ENCODE assay signal across 11 cellular contexts in the genomic region with DNA sequence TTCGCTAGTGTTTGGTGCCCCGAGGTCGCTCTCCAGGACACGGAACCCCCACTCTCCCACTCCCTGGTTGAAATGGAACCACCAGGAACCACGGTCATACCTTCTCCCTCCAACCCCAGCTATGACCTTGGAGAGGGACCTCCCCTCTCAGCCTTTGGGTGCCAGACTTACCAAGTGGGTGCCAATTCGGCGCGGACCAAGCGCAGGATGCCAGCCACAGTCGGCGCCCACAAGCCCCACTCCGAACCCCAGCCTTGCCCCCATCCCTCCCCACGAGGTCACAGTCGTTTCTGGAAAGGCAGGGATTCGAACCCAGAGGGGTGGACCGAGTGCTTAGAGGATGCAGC. TPM values are rescaled to one million over a fixed set of nuclear protein-coding genes. Genes with fewer than 3 reads are reported as not detected.
DNase-seq lines count a peak whose midpoint lies in the region; ATAC-seq, FAIRE-seq and TF ChIP-seq lines count a peak whose summit lies in the region.
"Had no signal": no experiment of that assay in that cellular context is flagged by ENCODE, and none has a peak within 500 bp of the region (broad histone marks: within the 10 kb centered on the region; RNA-seq: fewer than 3 reads in every experiment).

No MANE protein-coding gene starts in this region.

- H3K27ac ChIP-seq in heart right ventricle (peak overlapping the region; percentile 50 to 84 (median 71)), GM12878 (ENCODE audit: control insufficient read depth, insufficient read depth) (no peak overlapping the region), mesendoderm (ENCODE audit: low read depth, low read length) (no peak overlapping the region), transverse colon (peak overlapping the region in 3 of 4 donors; percentile 11 to 62 (median 12))

- H3K23ac ChIP-seq in mesendoderm (ENCODE audit: low read length) = no peak overlapping the region

- H3K79me1 ChIP-seq in mesendoderm (ENCODE audit: low read length) = no peaks in the 10 kb centered on the region

- in situ Hi-C loops in GM12878 (cut with MboI) = no loop called here
- in situ Hi-C loops in transverse colon (cut with MboI; ENCODE audit: low pct_ligation_motif_present in 1 of 4, low pct_unique_long_range_greater_than_20kb in 1 of 4, low sequenced_read_pairs in 3 of 4) = no loop called here

- H2AFZ ChIP-seq in GM12878 (ENCODE audit: control insufficient read depth, low read depth, low read length) = no peak overlapping the region

- no peak overlapping the region for H2AK5ac ChIP-seq in mesendoderm (ENCODE audit: low read length)

- no peak overlapping the region for H3K4ac ChIP-seq in mesendoderm (ENCODE audit: low read depth, low read length)

- no peaks in the 10 kb centered on the region for H3K36me3 ChIP-seq in heart right ventricle
- H3K36me3 ChIP-seq in GM12878 (ENCODE audit: control insufficient read depth in 2 of 2, insufficient read depth in 2 of 2, low read length in 1 of 2) = no peaks in the 10 kb centered on the region
- no peaks in the 10 kb centered on the region for H3K36me3 ChIP-seq in mesendoderm (ENCODE audit: control insufficient read depth, insufficient read depth, low read length)
- H3K36me3 ChIP-seq in transverse colon = no peaks in the 10 kb centered on the region

- no peak overlapping the region for H2BK15ac ChIP-seq in mesendoderm (replicated peaks; ENCODE audit: low read depth)

- H3K27me3 ChIP-seq in heart right ventricle (peaks cover 9 to 74% (median 64%) of the 10 kb centered on the region in 7 donors), GM12878 (replicated peaks in 1 of 2; ENCODE audit: control insufficient read depth in 2 of 2, insufficient read depth in 2 of 2, low read length in 1 of 2) (peaks cover 0 to 3% of the 10 kb centered on the region in 2 experiments; a peak in 2 of 4 replicates), mesendoderm (ENCODE audit: insufficient read depth, low read length, poor library complexity) (peaks cover 6% of the 10 kb centered on the region), transverse colon (peaks cover 80% of the 10 kb centered on the region)

- CTCF ChIA-PET in GM12878 (lab: Yijun Ruan, JAX) = interaction anchor here (0.6 to 2.9 kb wide), 3 partner anchors 54 to 369 kb away, joined by 3 to 21 read pairs (median 17); no protein-coding TSS in a partner anchor

- H3K4me2 ChIP-seq in GM12878 (ENCODE audit: control insufficient read depth, insufficient read depth) = no peak overlapping the region; the same call in 1 of the 2 replicates
- H3K4me2 ChIP-seq in mesendoderm (ENCODE audit: low read length) = no peak overlapping the region

- no TSS peak for BruUV-seq in GM12878 (replicated peaks; lab: Mats Ljungman, UMichigan)

- no peak for TF ChIP-seq POLR2A in GM12878 (IDR thresholded peaks at IDR 0.05; ENCODE audit: low read depth, low read length)
- TF ChIP-seq POLR2A in transverse colon (IDR thresholded peaks at IDR 0.05) = no peak

- H2BK5ac ChIP-seq in mesendoderm (ENCODE audit: low read length) = no peak overlapping the region

- no peak overlapping the region for H2BK120ac ChIP-seq in mesendoderm (ENCODE audit: low read depth, low read length)

- no peaks in the 10 kb centered on the region for H4K20me1 ChIP-seq in GM12878 (ENCODE audit: control insufficient read depth, insufficient read depth)

- TF ChIP-seq EP300 in GM12878 (IDR thresholded peaks at IDR 0.05; ENCODE audit: borderline replicate concordance in 1 of 2, control insufficient read depth in 1 of 2, low read depth in 2 of 2, low read length in 2 of 2) (no peak), transverse colon (IDR thresholded peaks at IDR 0.05; ENCODE audit: low read depth) (no peak)

- RAD21 ChIA-PET in GM12878 (lab: Charles Lee; ENCODE audit: unreplicated experiment) = interaction anchor here (1.1 kb wide), 1 partner anchor 184 kb away, joined by 3 read pairs; no protein-coding TSS in a partner anchor

- H3K4me3 ChIP-seq in heart right ventricle = peak overlapping the region in 8 of 10 donors; percentile 28 to 65 (median 52)
- H3K4me3 ChIP-seq in GM12878 = no peak overlapping the region
- H3K4me3 ChIP-seq in mesendoderm (ENCODE audit: low read length) = no peak overlapping the region
- H3K4me3 ChIP-seq in transverse colon = peak overlapping the region in 1 of 4 donors; percentile 51

- H3K79me2 ChIP-seq in GM12878 (ENCODE audit: control insufficient read depth, insufficient read depth, low read length) (no peaks in the 10 kb centered on the region), mesendoderm (ENCODE audit: control insufficient read depth, insufficient read depth, low read length) (no peaks in the 10 kb centered on the region)

- DNase-seq in heart right ventricle (no peak), left ventricle myocardium superior (no peak), GM12878 (ENCODE audit: low read depth, low spot score) (no peak), mesendoderm (no peak), transverse colon (no peak)
- DNase-seq in stimulated activated CD4-positive, alpha-beta T cell treated with anti-CD3 and anti-CD28 coated beads, Interleukin-2, amount 100 ng/mL, for 48 hours = no peak
- DNase-seq: activated CD4-positive, alpha-beta T cell treated with anti-CD3 and anti-CD28 coated beads, Interleukin-2, amount 50 U/mL, for 1 hour; NCI-H2029; stimulated activated CD4-positive, alpha-beta T cell treated with anti-CD3 and anti-CD28 coated beads, Interleukin-15, amount 100 ng/mL, for 24 hours had no signal

- TF ChIP-seq CTCF in heart right ventricle (IDR thresholded peaks at IDR 0.05) = no peak
- no peak for TF ChIP-seq CTCF in GM12878 (IDR thresholded peaks at IDR 0.05 in 2 of 3, conservative IDR thresholded peaks at IDR 0.05 in 1 of 3; ENCODE audit: control insufficient read depth in 2 of 3, extremely low read depth in 1 of 3, insufficient read depth in 1 of 3, low read depth in 3 of 3, low read length in 3 of 3)
- TF ChIP-seq CTCF in transverse colon (IDR thresholded peaks at IDR 0.05) = no peak

- intact Hi-C loops in heart right ventricle (cut with DNase I) = loop anchor here in 2 of 10 donors (2.0 kb wide), 2 partner anchors 21 to 73 kb away; a partner anchor contains a TSS
- intact Hi-C loops in left ventricle myocardium superior (cut with micrococcal nuclease) = no loop called here
- intact Hi-C loops in GM12878 (cut with micrococcal nuclease; ENCODE audit: unreplicated experiment) = no loop called here
- intact Hi-C loops in transverse colon (cut with DNase I; ENCODE audit: low total_unique reads) = no loop called here

- 15 to 16% methylated on average over 16 of the region's 16 CpGs for WGBS in heart right ventricle, 2 donors
- 36% methylated on average over 16 of the region's 16 CpGs for WGBS in GM12878 (ENCODE audit: insufficient coverage, insufficient replicate concordance, low lambda C conversion rate, missing lambda C conversion rate)
- WGBS in mesendoderm (ENCODE audit: extremely low coverage, insufficient coverage, low lambda C conversion rate) = no CpG with 5 or more reads among the region's 16 CpGs
- whole genome bisulfite sequencing in transverse colon (ENCODE audit: low coverage in 1 of 2), 2 donors = 37% methylated on average over 13 of the region's 16 CpGs; no CpG with 5 or more reads in 1 of the 2 donors

- peak overlapping the region; percentile 75 for H3K56ac ChIP-seq in mesendoderm (ENCODE audit: low read length)

- peaks cover 14 to 41% (median 30%) of the 10 kb centered on the region in 9 donors for H3K4me1 ChIP-seq in heart right ventricle
- peaks cover 19% of the 10 kb centered on the region for H3K4me1 ChIP-seq in GM12878 (ENCODE audit: control insufficient read depth, insufficient read depth, low read length)
- no peaks in the 10 kb centered on the region for H3K4me1 ChIP-seq in mesendoderm (ENCODE audit: control insufficient read depth, low read depth, low read length)
- peaks cover 7 to 30% (median 16%) of the 10 kb centered on the region in 4 donors for H3K4me1 ChIP-seq in transverse colon

- H4K5ac ChIP-seq in mesendoderm (ENCODE audit: low read length) = no peak overlapping the region

- H3K18ac ChIP-seq in mesendoderm (ENCODE audit: low read length) = no peak overlapping the region

- TF ChIP-seq RAD21 in GM12878 (IDR thresholded peaks at IDR 0.05; ENCODE audit: insufficient read depth, low read depth, low read length) = no peak

- no peak overlapping the region for H3K9ac ChIP-seq in GM12878 (ENCODE audit: control insufficient read depth, insufficient read depth, low read length)
- H3K9ac ChIP-seq in mesendoderm (ENCODE audit: low read length) = peak overlapping the region; percentile 18

- SMC1A ChIA-PET in GM12878 (lab: Charles Lee; ENCODE audit: uncharacterized antibody, unreplicated experiment) = interaction anchor here (1.1 to 1.2 kb wide), 2 partner anchors 22 to 218 kb away, joined by 3 to 4 read pairs; a partner anchor contains a TSS

- H3K9me3 ChIP-seq in heart right ventricle (no peaks in the 10 kb centered on the region), GM12878 (replicated peaks; ENCODE audit: control insufficient read depth, insufficient read depth, low read length) (no peaks in the 10 kb centered on the region; the same call in 2 of the 3 replicates), transverse colon (no peaks in the 10 kb centered on the region)

- POLR2A ChIA-PET in GM12878 (lab: Charles Lee) = interaction anchor here (1.2 to 1.4 kb wide), 2 partner anchors 15 to 54 kb away, joined by 3 read pairs; no protein-coding TSS in a partner anchor

- ATAC-seq in heart right ventricle (peak in 1 of 8 donors; percentile 7), left ventricle myocardium superior (no peak), GM12878 (no peak), HG03565 (IDR thresholded peaks at IDR 0.05; ENCODE audit: unreplicated experiment) (no peak), HG03439 (IDR thresholded peaks at IDR 0.05; ENCODE audit: unreplicated experiment) (no peak)

- H4K8ac ChIP-seq in mesendoderm (ENCODE audit: low read depth, low read length) = no peak overlapping the region

- no peak for FAIRE-seq in GM12878 (lab: Jason Lieb, UNC)

RNA-seq across cellular contexts. Expression of a gene that starts 0.9 kb away (rescaled TPM):
- total RNA-seq in heart right ventricle (1 to 10 TPM in 4 of 10 donors, under 1 TPM in 6; 0.30 to 4.2 (median 0.85) TPM), left ventricle myocardium superior (1.2 TPM), GM12878 (2014; rRNA removed) (0.28 and 1.1 TPM in 2 replicates), GM12878 (2014; rRNA removed; fragmentation: Illumina TruSeq; extraction: Trizol) (0.14 and 0.40 TPM in 2 replicates), GM12878 (2021) (0.27 and 0.67 TPM in 2 replicates), transverse colon (10 to 100 TPM in 2 of 4 donors, 1 to 10 TPM in 2; 3.0 to 18.3 (median 7.7) TPM)
- polyA plus RNA-seq in heart right ventricle (1 to 10 TPM; 1.2 to 6.3 TPM), GM12878 (2011; rRNA removed) (0.19 and 0.43 TPM in 2 replicates), GM12878 (2014; fragmentation: Illumina TruSeq; extraction: Trizol) (0.15 TPM in 1 of 2 replicates, not detected in the other), GM12878 (2014; fragmentation: Nextera tagmentation; extraction: Ambion mirVana) (under 1 TPM; 0.08 to 0.13 TPM), GM12878 (2014; rRNA removed) (0.27 and 0.73 TPM in 2 replicates), GM12878 (2016; fragmentation: Nextera tagmentation; extraction: Ambion mirVana) (under 1 TPM; 0.13 to 0.47 TPM)
- 2.5 and 3.7 TPM in 2 replicates for total RNA-seq in GM12878 (2013; cell fraction: nucleolus; rRNA removed)
- 0.26 TPM for polyA plus RNA-seq in GM12878 (2011; ENCODE audit: low read depth)
- 0.25 and 0.42 TPM in 2 replicates for polyA plus RNA-seq in GM12878 (2011; cell fraction: cytosol; rRNA removed)
- 1.5 and 2.3 TPM in 2 replicates for polyA plus RNA-seq in GM12878 (2011; cell fraction: nucleus; rRNA removed)
- polyA plus RNA-seq in GM12878 (2012) = 0.43 and 0.52 TPM in 2 replicates
- 0.41 TPM in 1 of 2 replicates, not detected in the other for polyA minus RNA-seq in GM12878 (2011; rRNA and poly(A)+ RNA removed)
- polyA minus RNA-seq in GM12878 (2011; cell fraction: cytosol; rRNA and poly(A)+ RNA removed) = not detected in 2 replicates
- 0.48 and 1.3 TPM in 2 replicates for polyA minus RNA-seq in GM12878 (2011; cell fraction: nucleus; rRNA and poly(A)+ RNA removed)
- polyA plus RNA-seq in mesendoderm (2013, experiment 1 of 2) = 0.14 TPM
- polyA plus RNA-seq in mesendoderm (2013, experiment 2 of 2) = 0.03 TPM

RNA-seq across cellular contexts. Expression of a gene that starts 21.5 kb away (rescaled TPM):
- total RNA-seq in heart right ventricle (10 to 100 TPM; 24.1 to 36.3 (median 31.4) TPM), left ventricle myocardium superior (35.5 TPM), GM12878 (2014; rRNA removed) (0.98 and 1.2 TPM in 2 replicates), GM12878 (2014; rRNA removed; fragmentation: Illumina TruSeq; extraction: Trizol) (0.51 and 0.67 TPM in 2 replicates), GM12878 (2021) (2.9 and 3.5 TPM in 2 replicates), transverse colon (1 to 10 TPM in 3 of 4 donors, not detected in 1; 2.2 to 8.6 (median 3.8) TPM)
- polyA plus RNA-seq in heart right ventricle (10 to 100 TPM in 1 of 2 donors, 1 to 10 TPM in 1; 7.8 to 16.7 TPM), GM12878 (2011; rRNA removed) (1.3 and 2.8 TPM in 2 replicates), GM12878 (2014; fragmentation: Illumina TruSeq; extraction: Trizol) (0.54 and 1.1 TPM in 2 replicates), GM12878 (2014; fragmentation: Nextera tagmentation; extraction: Ambion mirVana) (under 1 TPM in 1 of 2 experiments, not detected in 1; 0.07 TPM), GM12878 (2014; rRNA removed) (1.0 and 2.5 TPM in 2 replicates), GM12878 (2016; fragmentation: Nextera tagmentation; extraction: Ambion mirVana) (1 to 10 TPM; 1.6 to 2.0 TPM)
- 9.4 and 18.2 TPM in 2 replicates for total RNA-seq in GM12878 (2013; cell fraction: nucleolus; rRNA removed)
- 0.73 TPM for polyA plus RNA-seq in GM12878 (2011; ENCODE audit: low read depth)
- 3.9 and 4.9 TPM in 2 replicates for polyA plus RNA-seq in GM12878 (2011; cell fraction: cytosol; rRNA removed)
- 9.4 and 10.2 TPM in 2 replicates for polyA plus RNA-seq in GM12878 (2011; cell fraction: nucleus; rRNA removed)
- polyA plus RNA-seq in GM12878 (2012) = 1.5 and 3.5 TPM in 2 replicates
- 13.7 and 23.1 TPM in 2 replicates for polyA minus RNA-seq in GM12878 (2011; rRNA and poly(A)+ RNA removed)
- polyA minus RNA-seq in GM12878 (2011; cell fraction: cytosol; rRNA and poly(A)+ RNA removed) = 3.7 and 6.1 TPM in 2 replicates
- 8.9 and 16.6 TPM in 2 replicates for polyA minus RNA-seq in GM12878 (2011; cell fraction: nucleus; rRNA and poly(A)+ RNA removed)
- polyA plus RNA-seq in mesendoderm (2013, experiment 1 of 2) = 1.9 TPM
- polyA plus RNA-seq in mesendoderm (2013, experiment 2 of 2) = 1.9 TPM

RNA-seq across cellular contexts. Expression of a gene that starts 32.3 kb away (rescaled TPM):
- 10 to 100 TPM; 10.6 to 16.5 (median 14.5) TPM for total RNA-seq in heart right ventricle
- 10 to 100 TPM; 23.0 to 61.9 TPM for polyA plus RNA-seq in heart right ventricle
- 9.0 TPM for total RNA-seq in left ventricle myocardium superior
- 3.3 and 7.4 TPM in 2 replicates for total RNA-seq in GM12878 (2013; cell fraction: nucleolus; rRNA removed)
- total RNA-seq in GM12878 (2014; rRNA removed) = 26.7 and 32.0 TPM in 2 replicates
- 13.6 and 15.4 TPM in 2 replicates for total RNA-seq in GM12878 (2014; rRNA removed; fragmentation: Illumina TruSeq; extraction: Trizol)
- 17.9 and 19.9 TPM in 2 replicates for total RNA-seq in GM12878 (2021)
- 3.9 TPM for polyA plus RNA-seq in GM12878 (2011; ENCODE audit: low read depth)
- 7.1 and 17.1 TPM in 2 replicates for polyA plus RNA-seq in GM12878 (2011; rRNA removed)
- polyA plus RNA-seq in GM12878 (2011; cell fraction: cytosol; rRNA removed) = 23.4 and 34.7 TPM in 2 replicates
- polyA plus RNA-seq in GM12878 (2011; cell fraction: nucleus; rRNA removed) = 12.4 and 16.0 TPM in 2 replicates
- polyA plus RNA-seq in GM12878 (2012) = 8.3 and 8.4 TPM in 2 replicates
- 10.4 and 25.9 TPM in 2 replicates for polyA plus RNA-seq in GM12878 (2014; fragmentation: Illumina TruSeq; extraction: Trizol)
- polyA plus RNA-seq in GM12878 (2014; fragmentation: Nextera tagmentation; extraction: Ambion mirVana) = 1 to 10 TPM; 5.1 to 7.7 TPM
- polyA plus RNA-seq in GM12878 (2014; rRNA removed) = 39.4 and 44.5 TPM in 2 replicates
- 10 to 100 TPM; 46.2 to 57.2 TPM for polyA plus RNA-seq in GM12878 (2016; fragmentation: Nextera tagmentation; extraction: Ambion mirVana)
- polyA minus RNA-seq in GM12878 (2011; rRNA and poly(A)+ RNA removed) = 16.2 and 19.9 TPM in 2 replicates
- polyA minus RNA-seq in GM12878 (2011; cell fraction: cytosol; rRNA and poly(A)+ RNA removed) = 6.1 and 7.6 TPM in 2 replicates
- polyA minus RNA-seq in GM12878 (2011; cell fraction: nucleus; rRNA and poly(A)+ RNA removed) = 2.9 and 7.6 TPM in 2 replicates
- polyA plus RNA-seq in mesendoderm (2013, experiment 1 of 2) = 36.6 TPM
- 35.4 TPM for polyA plus RNA-seq in mesendoderm (2013, experiment 2 of 2)
- total RNA-seq in transverse colon = 10 to 100 TPM in 3 of 4 donors, 1 to 10 TPM in 1; 1.6 to 22.3 (median 12.6) TPM

RNA-seq across cellular contexts. Expression of a gene that starts 48.9 kb away (rescaled TPM):
- 1 to 10 TPM in 5 of 10 donors, under 1 TPM in 5; 0.49 to 1.5 (median 0.96) TPM for total RNA-seq in heart right ventricle
- 1 to 10 TPM in 1 of 2 donors, under 1 TPM in 1; 0.17 to 7.8 TPM for polyA plus RNA-seq in heart right ventricle
- total RNA-seq in left ventricle myocardium superior = 0.57 TPM
- 0.27 and 0.29 TPM in 2 replicates for total RNA-seq in GM12878 (2013; cell fraction: nucleolus; rRNA removed)
- total RNA-seq in GM12878 (2014; rRNA removed) = 0.23 and 0.27 TPM in 2 replicates
- total RNA-seq in GM12878 (2014; rRNA removed; fragmentation: Illumina TruSeq; extraction: Trizol) = 0.27 and 0.28 TPM in 2 replicates
- total RNA-seq in GM12878 (2021) = 0.54 and 0.64 TPM in 2 replicates
- polyA plus RNA-seq in GM12878 (2011; ENCODE audit: low read depth) = 0.73 TPM
- 0.01 TPM in 1 of 2 replicates, not detected in the other for polyA plus RNA-seq in GM12878 (2011; rRNA removed)
- polyA plus RNA-seq in GM12878 (2011; cell fraction: cytosol; rRNA removed) = under 0.01 and 0.02 TPM in 2 replicates
- 0.19 and 0.22 TPM in 2 replicates for polyA plus RNA-seq in GM12878 (2011; cell fraction: nucleus; rRNA removed)
- polyA plus RNA-seq in GM12878 (2012) = 0.67 and 0.68 TPM in 2 replicates
- polyA plus RNA-seq in GM12878 (2014; fragmentation: Illumina TruSeq; extraction: Trizol) = 0.08 and 0.19 TPM in 2 replicates
- not detected for polyA plus RNA-seq in GM12878 (2014; fragmentation: Nextera tagmentation; extraction: Ambion mirVana)
- polyA plus RNA-seq in GM12878 (2014; rRNA removed) = 0.45 and 0.72 TPM in 2 replicates
- under 1 TPM in 1 of 2 experiments, not detected in 1; 0.07 TPM for polyA plus RNA-seq in GM12878 (2016; fragmentation: Nextera tagmentation; extraction: Ambion mirVana)
- 0.05 and 0.07 TPM in 2 replicates for polyA minus RNA-seq in GM12878 (2011; rRNA and poly(A)+ RNA removed)
- not detected in 2 replicates for polyA minus RNA-seq in GM12878 (2011; cell fraction: cytosol; rRNA and poly(A)+ RNA removed)
- polyA minus RNA-seq in GM12878 (2011; cell fraction: nucleus; rRNA and poly(A)+ RNA removed) = 0.12 and 0.38 TPM in 2 replicates
- 0.06 TPM for polyA plus RNA-seq in mesendoderm (2013, experiment 1 of 2)
- polyA plus RNA-seq in mesendoderm (2013, experiment 2 of 2) = 0.07 TPM
- total RNA-seq in transverse colon = 10 to 100 TPM in 3 of 4 donors, 1 to 10 TPM in 1; 4.8 to 49.7 (median 17.5) TPM

RNA-seq across cellular contexts. Expression of a gene that starts 51.7 kb away (rescaled TPM):
- total RNA-seq in heart right ventricle (100 to 1,000 TPM in 1 of 10 donors, 10 to 100 TPM in 7, 1 to 10 TPM in 2; 6.5 to 241 (median 11.9) TPM), left ventricle myocardium superior (20.6 TPM), GM12878 (2014; rRNA removed) (747 and 845 TPM in 2 replicates), GM12878 (2014; rRNA removed; fragmentation: Illumina TruSeq; extraction: Trizol) (221 and 225 TPM in 2 replicates), GM12878 (2021) (301 and 314 TPM in 2 replicates), transverse colon (10 to 100 TPM in 3 of 4 donors, 1 to 10 TPM in 1; 10.0 to 50.8 (median 32.8) TPM)
- polyA plus RNA-seq in heart right ventricle (10 to 100 TPM in 1 of 2 donors, 1 to 10 TPM in 1; 9.7 to 31.2 TPM), GM12878 (2011; rRNA removed) (232 and 365 TPM in 2 replicates), GM12878 (2014; fragmentation: Illumina TruSeq; extraction: Trizol) (147 and 257 TPM in 2 replicates), GM12878 (2014; fragmentation: Nextera tagmentation; extraction: Ambion mirVana) (1,000 to 10,000 TPM; 1,054 to 1,112 TPM), GM12878 (2014; rRNA removed) (492 and 678 TPM in 2 replicates), GM12878 (2016; fragmentation: Nextera tagmentation; extraction: Ambion mirVana) (100 to 1,000 TPM; 445 to 456 TPM)
- total RNA-seq in GM12878 (2013; cell fraction: nucleolus; rRNA removed) = 168 and 207 TPM in 2 replicates
- polyA plus RNA-seq in GM12878 (2011; ENCODE audit: low read depth) = 218 TPM
- polyA plus RNA-seq in GM12878 (2011; cell fraction: cytosol; rRNA removed) = 606 and 650 TPM in 2 replicates
- polyA plus RNA-seq in GM12878 (2011; cell fraction: nucleus; rRNA removed) = 189 and 350 TPM in 2 replicates
- 260 and 337 TPM in 2 replicates for polyA plus RNA-seq in GM12878 (2012)
- 327 and 421 TPM in 2 replicates for polyA minus RNA-seq in GM12878 (2011; rRNA and poly(A)+ RNA removed)
- polyA minus RNA-seq in GM12878 (2011; cell fraction: cytosol; rRNA and poly(A)+ RNA removed) = 126 and 162 TPM in 2 replicates
- 67.9 and 87.0 TPM in 2 replicates for polyA minus RNA-seq in GM12878 (2011; cell fraction: nucleus; rRNA and poly(A)+ RNA removed)
- 15.0 TPM for polyA plus RNA-seq in mesendoderm (2013, experiment 1 of 2)
- 15.3 TPM for polyA plus RNA-seq in mesendoderm (2013, experiment 2 of 2)

Comparison
In these comparisons a context has a peak if more than half of its experiments do, and no peak if none do; other contexts are left out.
1. H3K27ac ChIP-seq: peak in heart right ventricle (10 of 10) and transverse colon (3 of 4); none in GM12878 (single experiment) and mesendoderm (single experiment).
2. H3K4me3 ChIP-seq: peak in heart right ventricle (8 of 10); none in GM12878 (single experiment) and mesendoderm (single experiment).